ENCODE assay signal across 8 cellular contexts in the genomic region with DNA sequence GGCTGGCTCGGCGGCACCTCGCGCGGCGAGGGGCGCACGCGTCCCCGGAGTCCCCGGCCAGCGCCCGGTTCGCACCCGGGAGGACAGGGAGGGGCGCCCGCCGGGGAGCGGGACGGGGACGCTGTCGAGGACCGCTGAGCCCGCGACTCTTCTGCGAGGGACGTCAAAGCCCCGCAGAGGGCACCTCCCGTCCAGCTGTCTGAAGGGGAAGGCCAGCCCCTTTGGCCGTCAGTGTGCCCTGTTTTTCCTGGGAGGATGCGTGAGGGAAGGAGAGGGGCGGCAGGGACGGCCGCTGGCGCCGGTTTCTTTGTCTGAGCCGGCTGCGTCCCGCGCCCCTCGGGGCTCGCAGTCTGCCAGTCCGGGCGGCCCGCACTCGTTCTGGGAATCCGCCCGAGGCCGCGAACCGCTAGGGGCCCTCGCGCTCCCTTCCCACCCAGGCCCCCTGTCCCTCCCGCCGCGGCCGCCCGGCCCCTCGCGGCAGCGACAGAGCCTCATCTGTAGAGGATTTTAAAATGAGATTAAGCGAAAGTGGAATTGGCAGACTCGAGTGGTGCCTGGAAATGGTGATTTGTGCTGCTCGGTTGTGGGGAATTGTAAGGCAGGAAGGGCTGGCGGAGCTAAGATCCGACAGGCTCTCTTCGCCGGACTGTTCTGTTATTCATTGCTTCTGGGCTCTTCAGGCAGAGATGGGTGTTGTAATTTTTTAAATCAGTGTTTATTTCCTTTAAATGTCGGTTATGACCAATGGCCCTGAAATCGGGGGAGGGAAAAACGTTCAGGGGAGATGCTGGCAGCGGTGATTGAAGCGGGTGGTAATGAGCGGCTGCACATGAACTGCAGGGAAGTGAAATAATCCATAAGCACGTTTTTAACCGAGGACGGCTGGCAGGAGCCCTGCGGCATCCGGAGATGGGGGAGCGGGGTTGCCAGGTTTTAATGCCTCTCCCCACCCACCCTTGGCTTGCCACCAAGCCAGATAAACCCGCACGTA. TPM values are rescaled to one million over a fixed set of nuclear protein-coding genes. Genes with fewer than 3 reads are reported as not detected.
DNase-seq lines count a peak whose midpoint lies in the region; ATAC-seq and TF ChIP-seq lines count a peak whose summit lies in the region.

No MANE protein-coding gene starts in this region.

- TF ChIP-seq CTCF in cardiac muscle cell (IDR thresholded peaks at IDR 0.05; ENCODE audit: low read depth, low read length) = peak; percentile 18
- TF ChIP-seq CTCF in liver (IDR thresholded peaks at IDR 0.05; ENCODE audit: low read depth, low read length, missing input control) = no peak
- no peak for TF ChIP-seq CTCF in tibial artery (IDR thresholded peaks at IDR 0.05)

- intact Hi-C loops in Right ventricle myocardium inferior (cut with DNase I) (no loop called here), tibial artery (cut with DNase I; ENCODE audit: low total_unique reads) (no loop called here)

- no peaks in the 10 kb centered on the region for H3K36me3 ChIP-seq in cardiac muscle cell
- H3K36me3 ChIP-seq in liver (ENCODE audit: control insufficient read depth in 4 of 4, insufficient read depth in 3 of 4, low read depth in 1 of 4, low read length in 3 of 4) = no peaks in the 10 kb centered on the region
- H3K36me3 ChIP-seq in tibial artery = no peaks in the 10 kb centered on the region

- H3K4me3 ChIP-seq in cardiac muscle cell (peak overlapping the region; percentile 69), liver (ENCODE audit: low read depth in 1 of 3, low read length in 3 of 3) (peak overlapping the region; percentile 54 to 65 (median 56)), tibial artery (peak overlapping the region; percentile 44 to 48)

- H3K9ac ChIP-seq in liver (ENCODE audit: low read depth in 1 of 2, low read length in 2 of 2) = peak overlapping the region; percentile 28 to 41

- peak overlapping the region; percentile 44 for H3K4me3 Mint-ChIP-seq in central memory CD8-positive, alpha-beta T cell

- H3K27ac Mint-ChIP-seq in central memory CD8-positive, alpha-beta T cell (ENCODE audit: low read depth) = no peak overlapping the region

- peaks cover 10% of the 10 kb centered on the region for H3K4me1 Mint-ChIP-seq in central memory CD8-positive, alpha-beta T cell

- H3K27ac ChIP-seq in cardiac muscle cell (peak overlapping the region; percentile 65), liver (ENCODE audit: low read depth in 1 of 2, low read length in 2 of 2) (peak overlapping the region; percentile 49 to 73), tibial artery (no peak overlapping the region)

- peak; percentile 58 to 81 for DNase-seq in cardiac muscle cell (ENCODE audit: low read depth in 1 of 2, low spot score in 1 of 2)
- no peak for DNase-seq in Right ventricle myocardium inferior (ENCODE audit: missing footprints)
- peak; percentile 57 for DNase-seq in NCI-H446 treated with DMSO at 0.1 percent for 48 hours (lab: John Stamatoyannopoulos, UW)
- no peak for DNase-seq in central memory CD8-positive, alpha-beta T cell (ENCODE audit: low spot score in 2 of 2)
- DNase-seq in tibial artery = no peak
- DNase-seq in OCI-M2 (lab: John Stamatoyannopoulos, UW; ENCODE audit: unreplicated experiment) = no peak
- no peak for DNase-seq in A172 (ENCODE audit: low spot score)

- H3K9me3 ChIP-seq in cardiac muscle cell (ENCODE audit: low read depth) (no peaks in the 10 kb centered on the region), liver (ENCODE audit: control insufficient read depth in 4 of 4, low read length in 3 of 4) (no peaks in the 10 kb centered on the region), tibial artery (no peaks in the 10 kb centered on the region)

- H3K4me1 ChIP-seq in cardiac muscle cell (ENCODE audit: low read depth) = peaks cover 21% of the 10 kb centered on the region
- peaks cover 6 to 19% (median 15%) of the 10 kb centered on the region in 4 donors for H3K4me1 ChIP-seq in liver (ENCODE audit: control insufficient read depth in 4 of 4, insufficient read depth in 4 of 4, low read length in 3 of 4)
- H3K4me1 ChIP-seq in tibial artery = peaks cover 0 to 21% (median 16%) of the 10 kb centered on the region in 4 donors

- WGBS in liver = 1% methylated on average over 82 of the region's 82 CpGs

- ATAC-seq in Right ventricle myocardium inferior = no peak
- no peak for ATAC-seq in central memory CD8-positive, alpha-beta T cell (replicated peaks; ENCODE audit: extremely low read depth, poor library complexity, severe bottlenecking)

- H3K27me3 Mint-ChIP-seq in central memory CD8-positive, alpha-beta T cell = peaks cover 43% of the 10 kb centered on the region

- TF ChIP-seq RAD21 in liver (IDR thresholded peaks at IDR 0.05) = peak in 1 of 2 donors; percentile 41

- H3K9me3 Mint-ChIP-seq in central memory CD8-positive, alpha-beta T cell = no peaks in the 10 kb centered on the region

- peaks cover 7% of the 10 kb centered on the region for H3K27me3 ChIP-seq in cardiac muscle cell
- H3K27me3 ChIP-seq in liver (ENCODE audit: control insufficient read depth in 4 of 4, insufficient read depth in 4 of 4, low read length in 3 of 4) = no peaks in the 10 kb centered on the region
- peaks cover 0 to 40% of the 10 kb centered on the region in 2 donors for H3K27me3 ChIP-seq in tibial artery

- H3K36me3 Mint-ChIP-seq in central memory CD8-positive, alpha-beta T cell (ENCODE audit: insufficient read depth) = no peaks in the 10 kb centered on the region

TF ChIP-seq in liver, 16 proteins besides CTCF, POLR2A, EP300 and RAD21:
- TF ChIP-seq, protein P1, sequence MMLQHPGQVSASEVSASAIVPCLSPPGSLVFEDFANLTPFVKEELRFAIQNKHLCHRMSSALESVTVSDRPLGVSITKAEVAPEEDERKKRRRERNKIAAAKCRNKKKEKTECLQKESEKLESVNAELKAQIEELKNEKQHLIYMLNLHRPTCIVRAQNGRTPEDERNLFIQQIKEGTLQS (IDR thresholded peaks at IDR 0.05) = no peak
- TF ChIP-seq FOXA1 (IDR thresholded peaks at IDR 0.05) (no peak), YY1 (IDR thresholded peaks at IDR 0.05) (peak; percentile 36), SP1 (IDR thresholded peaks at IDR 0.05) (no peak)

RNA-seq across cellular contexts. Expression of a gene that starts 0.6 kb away (rescaled TPM):
- total RNA-seq in cardiac muscle cell (34.8 and 46.9 TPM in 2 replicates), Right ventricle myocardium inferior (0.62 TPM), liver (10 to 100 TPM; 39.3 to 69.8 TPM)
- polyA plus RNA-seq in cardiac muscle cell (19.2 and 27.1 TPM in 2 replicates), liver (10 to 100 TPM in 1 of 2 donors, 1 to 10 TPM in 1; 10.0 to 17.4 TPM)
- 0.02 TPM in 1 of 2 replicates, not detected in the other for total RNA-seq in A172 (2014; rRNA removed; shearing (Covaris generic))

Comparison
In these comparisons a context has a peak if more than half of its experiments do, and no peak if none do; other contexts are left out.
1. DNase-seq: peak in cardiac muscle cell (2 of 2) and NCI-H446 treated with DMSO at 0.1 percent for 48 hours (single experiment); none in Right ventricle myocardium inferior (single experiment), central memory CD8-positive, alpha-beta T cell (0 of 2), tibial artery (0 of 2), OCI-M2 (single experiment) and A172 (single experiment).
2. RNA of a gene that starts 0.6 kb away (total RNA-seq): 39.3 to 69.8 TPM in liver and 34.8 to 46.9 TPM in cardiac muscle cell; 0.62 TPM in Right ventricle myocardium inferior (single experiment) and 0.02 TPM in A172; every median in the first group is over 10 times any median in the second.
3. H3K27ac ChIP-seq: peak in cardiac muscle cell (single experiment) and liver (2 of 2); none in tibial artery (0 of 2).
4. Peak in every context shown above with its lines, with median percentiles within 50 percentile points of each other: H3K4me3 ChIP-seq.